ENCODE assay signal across 28 cellular contexts in the genomic region with DNA sequence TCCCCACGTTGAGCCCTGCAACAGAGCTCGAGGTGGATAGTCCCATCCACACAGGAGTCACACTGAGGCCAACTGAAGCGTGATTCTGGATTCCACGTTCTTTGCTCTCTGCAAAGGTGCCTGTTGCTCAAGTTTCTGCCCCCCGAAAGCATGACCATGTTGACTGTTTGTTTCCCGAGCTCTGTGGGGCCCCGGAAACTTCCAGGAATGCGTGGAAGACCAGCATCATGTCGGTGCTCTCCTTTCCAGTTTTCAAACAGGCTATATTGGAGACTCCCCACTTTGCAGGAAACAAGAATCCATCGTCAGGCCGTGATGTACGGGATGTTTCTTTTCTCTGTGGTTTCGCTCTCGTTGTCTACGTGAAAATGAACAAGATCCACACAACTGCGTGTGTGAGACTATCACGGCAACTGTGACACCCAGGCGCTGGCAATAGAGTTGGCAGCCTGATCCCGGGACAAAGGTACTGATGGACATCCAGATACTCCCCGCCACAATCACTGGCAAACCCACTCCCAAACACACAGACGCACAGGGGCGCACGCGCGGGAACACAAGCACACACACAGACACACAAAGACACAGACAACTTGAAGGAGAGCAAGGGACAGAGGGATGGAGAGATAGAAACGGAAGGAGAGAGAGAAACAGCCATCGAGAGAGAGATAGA.
"Had no signal": no experiment of that assay in that cellular context is flagged by ENCODE, and none has a peak within 500 bp of the region (broad histone marks: within the 10 kb centered on the region; RNA-seq: fewer than 3 reads in every experiment).

No MANE protein-coding gene starts in this region.

- H3K36me3 ChIP-seq: colonic mucosa, esophagus squamous epithelium, neutrophil, ovary, right lobe of liver, transverse colon had no signal

- H3K27ac ChIP-seq: body of pancreas, colonic mucosa, epithelial cell of prostate, esophagus squamous epithelium, neutrophil, ovary, right lobe of liver, testis, transverse colon, VCaP had no signal

- H3K4me3 ChIP-seq: body of pancreas, colonic mucosa, esophagus squamous epithelium, ovary, right lobe of liver, testis, transverse colon had no signal

- H3K4me1 ChIP-seq: body of pancreas, colonic mucosa, right lobe of liver, testis, transverse colon had no signal

- H3K27me3 ChIP-seq: body of pancreas, colonic mucosa, ovary, right lobe of liver, testis had no signal

- DNase-seq: activated CD4-positive, alpha-beta T cell treated with anti-CD3 and anti-CD28 coated beads for 4 hours; activated CD4-positive, alpha-beta T cell treated with anti-CD3 and anti-CD28 coated beads, Interleukin-2, amount 50 U/mL, for 4 hours; activated naive CD4-positive, alpha-beta T cell; activated T-cell treated with anti-CD3 and anti-CD28 coated beads for 4 hours; activated T-cell treated with anti-CD3 and anti-CD28 coated beads, Interleukin-2, amount 50 U/mL, for 72 hours; effector CD8-positive, alpha-beta T cell; esophagus squamous epithelium; foreskin melanocyte; glutamatergic neuron; mammary epithelial cell; naive B cell; nephron progenitor cell; stimulated activated CD4-positive, alpha-beta T cell treated with anti-CD3 and anti-CD28 coated beads, Interleukin-12 subunit alpha, Interleukin-12 subunit beta, amount 100 ng/mL, for 4 hours; stimulated activated CD4-positive, alpha-beta T cell treated with anti-CD3 and anti-CD28 coated beads, Interleukin-4, amount 100 ng/mL, for 1 hour; stimulated activated naive CD8-positive, alpha-beta T cell treated with anti-CD3 and anti-CD28 coated beads, Interleukin-15, Interleukin-2, amounts not matched to agents 100 U/mL and 50 U/mL, for 24 hours; testis; transverse colon had no signal

- ATAC-seq: activated naive CD4-positive, alpha-beta T cell treated with anti-CD3 and anti-CD28 coated beads, Interleukin-2, amount 50 U/mL, for 72 hours; activated T-cell treated with anti-CD3 and anti-CD28 coated beads, Interleukin-2, amount 50 U/mL, for 72 hours had no signal

- H3K9me3 ChIP-seq: body of pancreas, colonic mucosa, neutrophil, right lobe of liver had no signal

- FAIRE-seq: endometrium, keratinocyte, urothelium cell line had no signal
